11 cellular contexts compared by ENCODE assay signal in genomic region chr16:89423709-89424260, GRCh38.
DNase-seq lines count a peak whose midpoint lies in the region; ATAC-seq, FAIRE-seq and TF ChIP-seq lines count a peak whose summit lies in the region.
"Had no signal": no experiment of that assay in that cellular context is flagged by ENCODE, and none has a peak within 500 bp of the region (broad histone marks: within the 10 kb centered on the region; RNA-seq: fewer than 3 reads in every experiment).

No MANE protein-coding gene starts in this region.

- peaks cover 99 to 100% (median 100%) of the 10 kb centered on the region in 11 experiments for H4K20me1 ChIP-seq in BLaER1 treated with 17β-estradiol and CSF1 and Interleukin-3, amounts not matched to agents 10 nM and 100 nM
- peaks cover 89% of the 10 kb centered on the region for H4K20me1 ChIP-seq in GM23338 (replicated peaks; ENCODE audit: insufficient read depth)

- H3K4me3 Mint-ChIP-seq in GM23338, result peak overlapping the region; percentile 27; the same call in 2 of the 3 replicates
- H3K4me3 Mint-ChIP-seq in activated naive CD8-positive, alpha-beta T cell, result peak overlapping the region; percentile 64
- H3K4me3 Mint-ChIP-seq in mesothelial cell of epicardium, result no peak overlapping the region

- peak overlapping the region; percentile 74 to 98 (median 94) for H3K4me2 ChIP-seq in BLaER1 treated with 17β-estradiol and CSF1 and Interleukin-3, amounts not matched to agents 10 nM and 100 nM
- H3K4me2 ChIP-seq in GM23338, result peak overlapping the region; percentile 4; the same call in 1 of the 2 replicates

- H3K9me3 Mint-ChIP-seq in GM23338 (no peaks in the 10 kb centered on the region), mesothelial cell of epicardium (no peaks in the 10 kb centered on the region)
- no peaks in the 10 kb centered on the region for H3K9me3 Mint-ChIP-seq in activated naive CD8-positive, alpha-beta T cell (ENCODE audit: low read depth)

- CTCF ChIA-PET in GM10248 (lab: Yijun Ruan, JAX), result interaction anchor here (0.9 to 1.7 kb wide), 5 partner anchors 12 to 85 kb away, joined by 3 to 4 read pairs (median 3); no protein-coding TSS in a partner anchor

- H3F3A ChIP-seq in GM23338 (replicated peaks; ENCODE audit: low read depth), result peaks cover 2% of the 10 kb centered on the region; the same call in 1 of the 2 replicates

- peak overlapping the region in 8 of 10 experiments; percentile 15 to 51 (median 42); a peak in 11 of 20 replicates for H3K4me3 ChIP-seq in BLaER1 treated with 17β-estradiol and CSF1 and Interleukin-3, amounts not matched to agents 10 nM and 100 nM
- no peak overlapping the region for H3K4me3 ChIP-seq in GM23338
- H3K4me3 ChIP-seq: vagina had no signal

- peaks cover 16% of the 10 kb centered on the region; the same call in 2 of the 3 replicates for H3K36me3 Mint-ChIP-seq in GM23338 (ENCODE audit: low read depth)
- peaks cover 2% of the 10 kb centered on the region for H3K36me3 Mint-ChIP-seq in activated naive CD8-positive, alpha-beta T cell
- H3K36me3 Mint-ChIP-seq in mesothelial cell of epicardium, result peaks cover 5% of the 10 kb centered on the region

- DNase-seq in GM23338 (ENCODE audit: low spot score) (peak; percentile 52), mesothelial cell of epicardium (ENCODE audit: low spot score in 2 of 2, unreplicated experiment in 2 of 2) (no peak), NCI-H526 (lab: John Stamatoyannopoulos, UW) (no peak), D721Med (ENCODE audit: insufficient read length, low spot score) (no peak), GM10248 (ENCODE audit: extremely low spot score) (no peak)
- DNase-seq: aorta, NCI-H2227 treated with DMSO at 0.1 percent for 48 hours had no signal

- H2AFZ ChIP-seq in GM23338, result no peak overlapping the region

- H3K27ac ChIP-seq in BLaER1 treated with 17β-estradiol and CSF1 and Interleukin-3, amounts not matched to agents 10 nM and 100 nM, result peak overlapping the region in 10 of 11 experiments; percentile 34 to 81 (median 74); a peak in 19 of 22 replicates
- peak overlapping the region; percentile 59; the same call in 1 of the 2 replicates for H3K27ac ChIP-seq in GM23338 (ENCODE audit: low read depth)
- H3K27ac ChIP-seq: vagina had no signal

- TF ChIP-seq CTCF in GM23338 (conservative IDR thresholded peaks at IDR 0.05; ENCODE audit: low read depth in 2 of 2) (no peak), mesothelial cell of epicardium (IDR thresholded peaks at IDR 0.05; ENCODE audit: unreplicated experiment) (no peak), D721Med (IDR thresholded peaks at IDR 0.05; ENCODE audit: insufficient read depth, missing control alignments) (no peak), GM10248 (IDR thresholded peaks at IDR 0.05; ENCODE audit: control extremely low read depth, extremely low read depth, low read depth, missing control alignments) (no peak)

- H3K4me1 ChIP-seq in BLaER1 treated with 17β-estradiol and CSF1 and Interleukin-3, amounts not matched to agents 10 nM and 100 nM, result peaks cover 76 to 97% (median 95%) of the 10 kb centered on the region in 10 experiments
- H3K4me1 ChIP-seq in GM23338 (ENCODE audit: insufficient read depth), result peaks cover 46% of the 10 kb centered on the region

- peak; percentile 58 for ATAC-seq in GM23338
- ATAC-seq in GM18511 (IDR thresholded peaks at IDR 0.05; ENCODE audit: unreplicated experiment), result no peak

- FAIRE-seq in D721Med (lab: Jason Lieb, UNC), result no peak

- H3K27me3 Mint-ChIP-seq in GM23338 (ENCODE audit: insufficient read depth, low read depth, poor library complexity) (peaks cover 9% of the 10 kb centered on the region), mesothelial cell of epicardium (ENCODE audit: low read depth) (no peaks in the 10 kb centered on the region)
- no peaks in the 10 kb centered on the region for H3K27me3 Mint-ChIP-seq in activated naive CD8-positive, alpha-beta T cell

- H3K9ac ChIP-seq in BLaER1 treated with 17β-estradiol and CSF1 and Interleukin-3, amounts not matched to agents 10 nM and 100 nM, result peak overlapping the region; percentile 20 to 75 (median 70); a peak in 19 of 22 replicates

- H3K9me3 ChIP-seq in BLaER1 treated with 17β-estradiol and CSF1 and Interleukin-3, amounts not matched to agents 10 nM and 100 nM (replicated peaks in 1 of 11), result no peaks in the 10 kb centered on the region
- H3K9me3 ChIP-seq: vagina had no signal

- no peaks in the 10 kb centered on the region for H3K9me2 ChIP-seq in GM23338 (ENCODE audit: insufficient read depth)

- H3K27ac Mint-ChIP-seq in GM23338 (no peak overlapping the region; the same call in 1 of the 2 replicates), mesothelial cell of epicardium (peak overlapping the region; percentile 64)
- H3K27ac Mint-ChIP-seq in activated naive CD8-positive, alpha-beta T cell, result peak overlapping the region; percentile 41

- no peaks in the 10 kb centered on the region for H3K27me3 ChIP-seq in BLaER1 treated with 17β-estradiol and CSF1 and Interleukin-3, amounts not matched to agents 10 nM and 100 nM
- H3K27me3 ChIP-seq in GM23338 (ENCODE audit: insufficient read depth), result no peaks in the 10 kb centered on the region
- H3K27me3 ChIP-seq: vagina had no signal

- peaks cover 93% of the 10 kb centered on the region for H3K79me2 ChIP-seq in GM23338 (replicated peaks; ENCODE audit: insufficient read depth)

- H3K36me3 ChIP-seq in BLaER1 treated with 17β-estradiol and CSF1 and Interleukin-3, amounts not matched to agents 10 nM and 100 nM, result peaks cover 27 to 70% (median 50%) of the 10 kb centered on the region in 11 experiments; a peak in 21 of 22 replicates
- H3K36me3 ChIP-seq in GM23338 (ENCODE audit: insufficient read depth), result no peaks in the 10 kb centered on the region
- H3K36me3 ChIP-seq: vagina had no signal

- peaks cover 55% of the 10 kb centered on the region for H3K4me1 Mint-ChIP-seq in GM23338
- H3K4me1 Mint-ChIP-seq in activated naive CD8-positive, alpha-beta T cell (ENCODE audit: low read depth), result peaks cover 76% of the 10 kb centered on the region
- peaks cover 16% of the 10 kb centered on the region for H3K4me1 Mint-ChIP-seq in mesothelial cell of epicardium

- POLR2A ChIA-PET in GM10248 (lab: Yijun Ruan, JAX), result interaction anchor here (1.1 kb wide), 1 partner anchor 21 kb away, joined by 3 read pairs; no protein-coding TSS in a partner anchor

TF ChIP-seq in GM23338, 12 proteins besides CTCF, POLR2A, EP300 and RAD21 (continues in another document):
- TF ChIP-seq ZNF331 (CRISPR knock-in tag; IDR thresholded peaks at IDR 0.05; ENCODE audit: low read depth), result no peak
- no peak for TF ChIP-seq POLR2AphosphoS5 (IDR thresholded peaks at IDR 0.05; ENCODE audit: low read depth)
- no peak for TF ChIP-seq NANOG (IDR thresholded peaks at IDR 0.05; ENCODE audit: borderline replicate concordance)
- no peak for TF ChIP-seq ZNF114 (CRISPR knock-in tag; IDR thresholded peaks at IDR 0.05)
- TF ChIP-seq ZNF462 (CRISPR knock-in tag; IDR thresholded peaks at IDR 0.05), result no peak
